Comparison of ENCODE assay signal across 1 cellular context in the genomic region with DNA sequence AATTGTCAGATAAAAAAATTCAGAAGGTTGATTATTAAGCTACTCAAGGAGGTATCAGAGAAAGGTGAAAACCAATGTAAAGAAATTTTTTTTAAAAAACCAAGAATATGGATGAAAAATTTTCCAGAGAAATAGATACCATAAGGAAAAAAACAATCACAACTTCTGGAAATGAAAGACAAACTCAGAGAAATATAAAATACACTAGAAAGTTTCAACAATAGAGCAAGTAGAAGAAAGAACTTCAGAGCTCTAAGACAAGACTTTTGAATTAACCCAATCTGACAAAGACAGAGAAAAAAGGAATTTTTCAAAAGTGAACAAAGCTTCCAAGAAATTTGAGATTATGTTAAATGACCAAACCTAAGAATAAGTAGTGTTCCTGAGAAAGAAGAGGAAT.
TF ChIP-seq lines count a peak whose summit lies in the region.

No MANE protein-coding gene starts in this region.

TF ChIP-seq in K562, 482 proteins besides CTCF, POLR2A, EP300 and RAD21 (continued from another document):
- TF ChIP-seq, protein P1, sequence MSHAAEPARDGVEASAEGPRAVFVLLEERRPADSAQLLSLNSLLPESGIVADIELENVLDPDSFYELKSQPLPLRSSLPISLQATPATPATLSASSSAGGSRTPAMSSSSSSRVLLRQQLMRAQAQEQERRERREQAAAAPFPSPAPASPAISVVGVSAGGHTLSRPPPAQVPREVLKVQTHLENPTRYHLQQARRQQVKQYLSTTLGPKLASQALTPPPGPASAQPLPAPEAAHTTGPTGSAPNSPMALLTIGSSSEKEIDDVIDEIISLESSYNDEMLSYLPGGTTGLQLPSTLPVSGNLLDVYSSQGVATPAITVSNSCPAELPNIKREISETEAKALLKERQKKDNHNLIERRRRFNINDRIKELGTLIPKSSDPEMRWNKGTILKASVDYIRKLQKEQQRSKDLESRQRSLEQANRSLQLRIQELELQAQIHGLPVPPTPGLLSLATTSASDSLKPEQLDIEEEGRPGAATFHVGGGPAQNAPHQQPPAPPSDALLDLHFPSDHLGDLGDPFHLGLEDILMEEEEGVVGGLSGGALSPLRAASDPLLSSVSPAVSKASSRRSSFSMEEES (CRISPR knock-in tag; IDR thresholded peaks at IDR 0.05) = no peak
- TF ChIP-seq, protein P2, sequence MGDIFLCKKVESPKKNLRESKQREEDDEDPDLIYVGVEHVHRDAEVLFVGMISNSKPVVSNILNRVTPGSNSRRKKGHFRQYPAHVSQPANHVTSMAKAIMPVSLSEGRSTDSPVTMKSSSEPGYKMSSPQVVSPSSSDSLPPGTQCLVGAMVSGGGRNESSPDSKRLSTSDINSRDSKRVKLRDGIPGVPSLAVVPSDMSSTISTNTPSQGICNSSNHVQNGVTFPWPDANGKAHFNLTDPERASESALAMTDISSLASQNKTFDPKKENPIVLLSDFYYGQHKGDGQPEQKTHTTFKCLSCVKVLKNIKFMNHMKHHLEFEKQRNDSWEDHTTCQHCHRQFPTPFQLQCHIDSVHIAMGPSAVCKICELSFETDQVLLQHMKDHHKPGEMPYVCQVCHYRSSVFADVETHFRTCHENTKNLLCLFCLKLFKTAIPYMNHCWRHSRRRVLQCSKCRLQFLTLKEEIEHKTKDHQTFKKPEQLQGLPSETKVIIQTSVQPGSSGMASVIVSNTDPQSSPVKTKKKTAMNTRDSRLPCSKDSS (IDR thresholded peaks at IDR 0.05; ENCODE audit: low read depth, partially characterized antibody) = peak; percentile 64
- TF ChIP-seq TRIM28 (IDR thresholded peaks at IDR 0.05) = peak; percentile 73; the same call in 1 of the 2 replicates
- TF ChIP-seq CBX3 (IDR thresholded peaks at IDR 0.05; ENCODE audit: borderline replicate concordance in 1 of 2, low read length in 2 of 2) = 0 out of 3 replicates have a peak, but pooled peaks of 1 of the 2 experiments have one; percentile 46
